In genomic region chr2:178829981-178830380, GRCh38 we compare ENCODE assay signal across 23 cellular contexts.
"Had no signal": no experiment of that assay in that cellular context is flagged by ENCODE, and none has a peak within 500 bp of the region (broad histone marks: within the 10 kb centered on the region; RNA-seq: fewer than 3 reads in every experiment).

No MANE protein-coding gene starts in this region.

- H3K27me3 ChIP-seq: esophagus muscularis mucosa, hepatocyte, left lung, transverse colon had no signal

- DNase-seq: activated CD4-positive, alpha-beta T cell treated with anti-CD3 and anti-CD28 coated beads for 4 hours; activated CD4-positive, alpha-beta T cell treated with anti-CD3 and anti-CD28 coated beads, Interleukin-2, amount 50 U/mL, for 48 hours; activated CD4-positive, CD25-positive, alpha-beta regulatory T cell; activated CD8-positive, alpha-beta memory T cell treated with anti-CD3 and anti-CD28 coated beads, Interleukin-2, amount 50 U/mL, for 48 hours; activated naive CD4-positive, alpha-beta T cell treated with Interleukin-2 at 50 U/mL for 16 hours; activated naive CD8-positive, alpha-beta T cell treated with anti-CD3 and anti-CD28 coated beads, Interleukin-2, amount 10 ng/mL, durations not matched to agents 7 days and 5 days; activated T-cell treated with anti-CD3 and anti-CD28 coated beads, Interleukin-2, amount 50 U/mL, for 4 hours; caudate nucleus; effector CD8-positive, alpha-beta T cell; immature natural killer cell; left lung; midbrain; nephron progenitor cell; nucleus accumbens; posterior cingulate gyrus; stimulated activated CD4-positive, alpha-beta T cell treated with anti-CD3 and anti-CD28 coated beads, Interleukin-2, amount 100 ng/mL, for 48 hours; stimulated activated CD8-positive, alpha-beta memory T cell treated with anti-CD3 and anti-CD28 coated beads, Interleukin-4, amount 100 ng/mL, for 48 hours; stimulated activated naive B cell treated with anti-CD40 and anti-IgM and Interleukin-4, amounts not matched to agents 10 μg/mL and 1 μg/mL and 100 μg/mL, for 72 hours; T1000; transverse colon had no signal

- ATAC-seq: activated T-cell treated with anti-CD3 and anti-CD28 coated beads, Interleukin-2, amount 50 U/mL, for 4 hours; left lung; stimulated activated naive B cell treated with anti-CD40 and anti-IgM and Interleukin-4, amounts not matched to agents 10 μg/mL and 1 μg/mL and 100 μg/mL, for 72 hours had no signal

- H3K4me1 ChIP-seq: left lung, transverse colon had no signal

- H3K9me3 ChIP-seq: esophagus muscularis mucosa, left lung, transverse colon had no signal

- H3K4me3 ChIP-seq: esophagus muscularis mucosa, hepatocyte, left lung, transverse colon had no signal

- H3K27ac ChIP-seq: esophagus muscularis mucosa, hepatocyte, left lung, transverse colon had no signal

- FAIRE-seq: urothelium cell line had no signal

- H3K36me3 ChIP-seq: esophagus muscularis mucosa, left lung, transverse colon had no signal
